Comparison of ENCODE assay signal across 1 cellular context in the genomic region with DNA sequence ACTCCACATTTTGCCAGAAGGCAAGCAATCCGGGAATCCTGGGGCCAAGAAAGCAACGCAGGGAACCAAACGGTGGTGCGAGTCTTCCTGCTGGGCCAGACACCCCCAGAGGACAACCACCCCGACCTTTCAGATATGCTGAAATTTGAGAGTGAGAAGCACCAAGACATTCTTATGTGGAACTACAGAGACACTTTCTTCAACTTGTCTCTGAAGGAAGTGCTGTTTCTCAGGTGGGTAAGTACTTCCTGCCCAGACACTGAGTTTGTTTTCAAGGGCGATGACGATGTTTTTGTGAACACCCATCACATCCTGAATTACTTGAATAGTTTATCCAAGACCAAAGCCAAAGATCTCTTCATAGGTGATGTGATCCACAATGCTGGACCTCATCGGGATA.
TF ChIP-seq lines count a peak whose summit lies in the region.

No MANE protein-coding gene starts in this region.

TF ChIP-seq in HepG2, 621 proteins besides CTCF, POLR2A, EP300 and RAD21:
- TF ChIP-seq, protein P1, sequence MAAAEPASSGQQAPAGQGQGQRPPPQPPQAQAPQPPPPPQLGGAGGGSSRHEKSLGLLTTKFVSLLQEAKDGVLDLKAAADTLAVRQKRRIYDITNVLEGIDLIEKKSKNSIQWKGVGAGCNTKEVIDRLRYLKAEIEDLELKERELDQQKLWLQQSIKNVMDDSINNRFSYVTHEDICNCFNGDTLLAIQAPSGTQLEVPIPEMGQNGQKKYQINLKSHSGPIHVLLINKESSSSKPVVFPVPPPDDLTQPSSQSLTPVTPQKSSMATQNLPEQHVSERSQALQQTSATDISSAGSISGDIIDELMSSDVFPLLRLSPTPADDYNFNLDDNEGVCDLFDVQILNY (CRISPR knock-in tag; conservative IDR thresholded peaks at IDR 0.05) = no peak
- no peak for TF ChIP-seq ZFP1 (CRISPR knock-in tag; IDR thresholded peaks at IDR 0.05)
- TF ChIP-seq MED13 (CRISPR knock-in tag; IDR thresholded peaks at IDR 0.05) = no peak
- no peak for TF ChIP-seq SOX5 (CRISPR knock-in tag; IDR thresholded peaks at IDR 0.05; ENCODE audit: borderline replicate concordance)
- no peak for TF ChIP-seq RARA (CRISPR knock-in tag; IDR thresholded peaks at IDR 0.05)
- no peak for TF ChIP-seq HMG20B (CRISPR knock-in tag; conservative IDR thresholded peaks at IDR 0.05)
- no peak for TF ChIP-seq ZNF775 (CRISPR knock-in tag; IDR thresholded peaks at IDR 0.05; ENCODE audit: borderline replicate concordance)
- TF ChIP-seq, protein P2, sequence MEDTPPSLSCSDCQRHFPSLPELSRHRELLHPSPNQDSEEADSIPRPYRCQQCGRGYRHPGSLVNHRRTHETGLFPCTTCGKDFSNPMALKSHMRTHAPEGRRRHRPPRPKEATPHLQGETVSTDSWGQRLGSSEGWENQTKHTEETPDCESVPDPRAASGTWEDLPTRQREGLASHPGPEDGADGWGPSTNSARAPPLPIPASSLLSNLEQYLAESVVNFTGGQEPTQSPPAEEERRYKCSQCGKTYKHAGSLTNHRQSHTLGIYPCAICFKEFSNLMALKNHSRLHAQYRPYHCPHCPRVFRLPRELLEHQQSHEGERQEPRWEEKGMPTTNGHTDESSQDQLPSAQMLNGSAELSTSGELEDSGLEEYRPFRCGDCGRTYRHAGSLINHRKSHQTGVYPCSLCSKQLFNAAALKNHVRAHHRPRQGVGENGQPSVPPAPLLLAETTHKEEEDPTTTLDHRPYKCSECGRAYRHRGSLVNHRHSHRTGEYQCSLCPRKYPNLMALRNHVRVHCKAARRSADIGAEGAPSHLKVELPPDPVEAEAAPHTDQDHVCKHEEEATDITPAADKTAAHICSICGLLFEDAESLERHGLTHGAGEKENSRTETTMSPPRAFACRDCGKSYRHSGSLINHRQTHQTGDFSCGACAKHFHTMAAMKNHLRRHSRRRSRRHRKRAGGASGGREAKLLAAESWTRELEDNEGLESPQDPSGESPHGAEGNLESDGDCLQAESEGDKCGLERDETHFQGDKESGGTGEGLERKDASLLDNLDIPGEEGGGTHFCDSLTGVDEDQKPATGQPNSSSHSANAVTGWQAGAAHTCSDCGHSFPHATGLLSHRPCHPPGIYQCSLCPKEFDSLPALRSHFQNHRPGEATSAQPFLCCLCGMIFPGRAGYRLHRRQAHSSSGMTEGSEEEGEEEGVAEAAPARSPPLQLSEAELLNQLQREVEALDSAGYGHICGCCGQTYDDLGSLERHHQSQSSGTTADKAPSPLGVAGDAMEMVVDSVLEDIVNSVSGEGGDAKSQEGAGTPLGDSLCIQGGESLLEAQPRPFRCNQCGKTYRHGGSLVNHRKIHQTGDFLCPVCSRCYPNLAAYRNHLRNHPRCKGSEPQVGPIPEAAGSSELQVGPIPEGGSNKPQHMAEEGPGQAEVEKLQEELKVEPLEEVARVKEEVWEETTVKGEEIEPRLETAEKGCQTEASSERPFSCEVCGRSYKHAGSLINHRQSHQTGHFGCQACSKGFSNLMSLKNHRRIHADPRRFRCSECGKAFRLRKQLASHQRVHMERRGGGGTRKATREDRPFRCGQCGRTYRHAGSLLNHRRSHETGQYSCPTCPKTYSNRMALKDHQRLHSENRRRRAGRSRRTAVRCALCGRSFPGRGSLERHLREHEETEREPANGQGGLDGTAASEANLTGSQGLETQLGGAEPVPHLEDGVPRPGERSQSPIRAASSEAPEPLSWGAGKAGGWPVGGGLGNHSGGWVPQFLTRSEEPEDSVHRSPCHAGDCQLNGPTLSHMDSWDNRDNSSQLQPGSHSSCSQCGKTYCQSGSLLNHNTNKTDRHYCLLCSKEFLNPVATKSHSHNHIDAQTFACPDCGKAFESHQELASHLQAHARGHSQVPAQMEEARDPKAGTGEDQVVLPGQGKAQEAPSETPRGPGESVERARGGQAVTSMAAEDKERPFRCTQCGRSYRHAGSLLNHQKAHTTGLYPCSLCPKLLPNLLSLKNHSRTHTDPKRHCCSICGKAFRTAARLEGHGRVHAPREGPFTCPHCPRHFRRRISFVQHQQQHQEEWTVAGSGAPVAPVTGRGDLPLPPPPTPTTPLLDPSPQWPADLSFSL (CRISPR knock-in tag; IDR thresholded peaks at IDR 0.05) = no peak
- TF ChIP-seq, protein P3, sequence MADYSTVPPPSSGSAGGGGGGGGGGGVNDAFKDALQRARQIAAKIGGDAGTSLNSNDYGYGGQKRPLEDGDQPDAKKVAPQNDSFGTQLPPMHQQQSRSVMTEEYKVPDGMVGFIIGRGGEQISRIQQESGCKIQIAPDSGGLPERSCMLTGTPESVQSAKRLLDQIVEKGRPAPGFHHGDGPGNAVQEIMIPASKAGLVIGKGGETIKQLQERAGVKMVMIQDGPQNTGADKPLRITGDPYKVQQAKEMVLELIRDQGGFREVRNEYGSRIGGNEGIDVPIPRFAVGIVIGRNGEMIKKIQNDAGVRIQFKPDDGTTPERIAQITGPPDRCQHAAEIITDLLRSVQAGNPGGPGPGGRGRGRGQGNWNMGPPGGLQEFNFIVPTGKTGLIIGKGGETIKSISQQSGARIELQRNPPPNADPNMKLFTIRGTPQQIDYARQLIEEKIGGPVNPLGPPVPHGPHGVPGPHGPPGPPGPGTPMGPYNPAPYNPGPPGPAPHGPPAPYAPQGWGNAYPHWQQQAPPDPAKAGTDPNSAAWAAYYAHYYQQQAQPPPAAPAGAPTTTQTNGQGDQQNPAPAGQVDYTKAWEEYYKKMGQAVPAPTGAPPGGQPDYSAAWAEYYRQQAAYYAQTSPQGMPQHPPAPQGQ (CRISPR knock-in tag; IDR thresholded peaks at IDR 0.05; ENCODE audit: borderline replicate concordance) = no peak
- TF ChIP-seq RXRA (CRISPR knock-in tag; IDR thresholded peaks at IDR 0.05) = no peak
- no peak for TF ChIP-seq IKZF4 (CRISPR knock-in tag; IDR thresholded peaks at IDR 0.05; ENCODE audit: borderline replicate concordance, low read depth, not compliant biosample characterization)
- no peak for TF ChIP-seq DR1 (CRISPR knock-in tag; IDR thresholded peaks at IDR 0.05)
- TF ChIP-seq ZNF24 (IDR thresholded peaks at IDR 0.05) = no peak
TF ChIP-seq in HepG2: peak in this region for 0.
